ENCODE assay signal across 1 cellular context in the genomic region with DNA sequence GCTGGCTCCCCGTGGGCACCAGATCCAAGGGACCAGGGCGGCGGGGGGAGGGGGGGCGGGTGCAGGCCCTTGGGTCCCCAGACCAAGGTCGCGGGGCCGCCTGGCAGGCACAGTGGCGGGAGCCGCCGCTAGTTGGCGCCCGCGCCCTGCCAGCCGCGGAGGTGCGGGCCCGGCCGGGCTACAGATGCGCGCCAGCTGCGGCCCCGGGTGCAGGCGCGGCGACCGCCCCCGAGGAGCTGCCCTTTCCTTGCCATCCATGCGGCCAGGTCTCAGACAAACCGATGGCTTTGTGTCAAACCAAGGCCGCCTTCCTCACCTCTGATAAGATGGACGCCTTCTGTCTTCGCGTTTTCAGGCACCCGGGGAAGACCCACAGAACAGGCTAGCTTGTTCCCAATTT.
A peak's percentile ranks its signal among the peaks of the same experiment; 100 is the strongest.
TF ChIP-seq lines count a peak whose summit lies in the region.

No MANE protein-coding gene starts in this region.

TF ChIP-seq in HepG2, 621 proteins besides CTCF, POLR2A, EP300 and RAD21 (continued from another document):
- TF ChIP-seq TFDP1 (CRISPR knock-in tag; IDR thresholded peaks at IDR 0.05; ENCODE audit: borderline replicate concordance), result 0 out of 2 replicates have a peak, but pooled peaks have one; percentile 0
